ENCODE assay signal across 9 cellular contexts in the genomic region with DNA sequence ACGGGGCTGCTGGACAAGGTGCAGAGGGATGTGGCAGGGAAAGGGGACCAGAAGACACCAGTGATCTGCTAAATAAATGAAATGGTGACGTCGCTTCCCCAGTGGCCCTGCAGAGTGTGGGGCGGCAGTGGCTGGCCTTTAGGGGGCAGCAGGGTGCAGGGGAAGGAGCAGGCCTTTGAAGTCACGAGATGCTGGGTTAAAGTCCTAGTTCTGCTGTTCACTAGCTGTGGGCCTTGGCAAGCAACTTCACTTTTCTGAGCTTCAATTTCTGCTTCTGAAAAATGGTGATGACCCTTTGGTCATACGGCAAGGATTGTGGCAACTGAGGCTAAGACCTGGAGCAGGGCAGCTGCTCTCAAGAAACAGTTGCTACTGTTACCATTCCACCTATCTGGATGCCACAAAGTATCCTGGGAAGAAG. TPM values are rescaled to one million over a fixed set of nuclear protein-coding genes. Genes with fewer than 3 reads are reported as not detected.
DNase-seq lines count a peak whose midpoint lies in the region; ATAC-seq and TF ChIP-seq lines count a peak whose summit lies in the region.
"Had no signal": no experiment of that assay in that cellular context is flagged by ENCODE, and none has a peak within 500 bp of the region (broad histone marks: within the 10 kb centered on the region; RNA-seq: fewer than 3 reads in every experiment).

No MANE protein-coding gene starts in this region.

- ATAC-seq in HG02798 (IDR thresholded peaks at IDR 0.05; ENCODE audit: poor library complexity, unreplicated experiment): peak; percentile 68
- peak; percentile 89 for ATAC-seq in activated B cell treated with CpG ODN at 0.5 μM for 24 hours (ENCODE audit: low read depth)
- ATAC-seq in left lobe of liver: peak; percentile 97
- no peak for ATAC-seq in GM19452 (IDR thresholded peaks at IDR 0.05; ENCODE audit: unreplicated experiment)

- TF ChIP-seq CTCF in activated B cell treated with CpG ODN at 0.5 μM for 24 hours (IDR thresholded peaks at IDR 0.05): no peak

- intact Hi-C loops in activated B cell treated with CpG ODN at 0.5 μM for 24 hours (cut with micrococcal nuclease): loop anchor here (1.0 kb wide), 7 partner anchors 29 to 219 kb away; a partner anchor contains a TSS

- no peak overlapping the region for H3K4me3 Mint-ChIP-seq in activated B cell treated with CpG ODN at 0.5 μM for 24 hours
- H3K4me3 Mint-ChIP-seq: activated naive CD4-positive, alpha-beta T cell treated with anti-CD3 and anti-CD28 coated beads, Interleukin-2, amount 50 U/mL, for 24 hours had no signal

- H3K27me3 Mint-ChIP-seq in activated B cell treated with CpG ODN at 0.5 μM for 24 hours: no peaks in the 10 kb centered on the region
- H3K27me3 Mint-ChIP-seq: activated naive CD4-positive, alpha-beta T cell treated with anti-CD3 and anti-CD28 coated beads, Interleukin-2, amount 50 U/mL, for 24 hours had no signal

- CTCF ChIA-PET in activated B cell treated with CpG ODN at 0.5 μM for 24 hours (lab: Charles Lee): interaction anchor here (0.9 to 5.6 kb wide), 28 partner anchors 8 to 583 kb away, joined by 3 to 188 read pairs (median 8); a partner anchor contains a TSS

- peak; percentile 83 for DNase-seq in DMS53 treated with DMSO at 0.1 percent for 48 hours (lab: John Stamatoyannopoulos, UW; ENCODE audit: unreplicated experiment)
- peak; percentile 51 for DNase-seq in NCI-H2227 treated with DMSO at 0.1 percent for 48 hours (lab: John Stamatoyannopoulos, UW)
- peak; percentile 69 for DNase-seq in activated B cell treated with CpG ODN at 0.5 μM for 24 hours
- peak in 40 of 61 donors; percentile 9 to 66 (median 28) for DNase-seq in caudate nucleus (lab: John Stamatoyannopoulos, UW)
- DNase-seq in left lobe of liver (ENCODE audit: low spot score): peak; percentile 85
- DNase-seq in stimulated activated CD4-positive, alpha-beta T cell treated with anti-CD3 and anti-CD28 coated beads, TNF-alpha, amount 100 ng/mL, for 48 hours (ENCODE audit: low read depth in 3 of 3): peak; percentile 67 to 81 (median 70)

- H3K27ac ChIP-seq in caudate nucleus (ENCODE audit: low read depth, low read length): no peak overlapping the region

- POLR2A ChIA-PET in activated B cell treated with CpG ODN at 0.5 μM for 24 hours (lab: Charles Lee): interaction anchor here (0.6 to 4.0 kb wide), 15 partner anchors 9 to 430 kb away, joined by 3 to 44 read pairs (median 8); a partner anchor contains a TSS

- H3K36me3 Mint-ChIP-seq in activated B cell treated with CpG ODN at 0.5 μM for 24 hours (ENCODE audit: low read depth): peaks cover 41% of the 10 kb centered on the region
- H3K36me3 Mint-ChIP-seq: activated naive CD4-positive, alpha-beta T cell treated with anti-CD3 and anti-CD28 coated beads, Interleukin-2, amount 50 U/mL, for 24 hours had no signal

- peaks cover 25% of the 10 kb centered on the region for H3K4me1 Mint-ChIP-seq in activated B cell treated with CpG ODN at 0.5 μM for 24 hours

- peak overlapping the region; percentile 74 for H3K27ac Mint-ChIP-seq in activated B cell treated with CpG ODN at 0.5 μM for 24 hours

- H3K9me3 Mint-ChIP-seq in activated B cell treated with CpG ODN at 0.5 μM for 24 hours: no peaks in the 10 kb centered on the region
- H3K9me3 Mint-ChIP-seq: activated naive CD4-positive, alpha-beta T cell treated with anti-CD3 and anti-CD28 coated beads, Interleukin-2, amount 50 U/mL, for 24 hours had no signal

RNA-seq across cellular contexts. Expression of a gene that starts 9.2 kb away (rescaled TPM):
- total RNA-seq in activated B cell treated with CpG ODN at 0.5 μM for 24 hours (15.9 and 16.4 TPM in 2 replicates), left lobe of liver (43.1 TPM)

RNA-seq across cellular contexts. Expression of a gene that starts 15.5 kb away (rescaled TPM):
- 21.0 and 30.7 TPM in 2 replicates for total RNA-seq in activated B cell treated with CpG ODN at 0.5 μM for 24 hours
- total RNA-seq in left lobe of liver: 170 TPM

RNA-seq across cellular contexts. Expression of a gene that starts 18.8 kb away (rescaled TPM):
- total RNA-seq in activated B cell treated with CpG ODN at 0.5 μM for 24 hours (75.8 and 81.6 TPM in 2 replicates), left lobe of liver (32.5 TPM)

RNA-seq across cellular contexts. Expression of a gene that starts 31.5 kb away (rescaled TPM):
- 58.7 and 63.3 TPM in 2 replicates for total RNA-seq in activated B cell treated with CpG ODN at 0.5 μM for 24 hours
- 32.9 TPM for total RNA-seq in left lobe of liver

RNA-seq across cellular contexts. Expression of a gene that starts 58.3 kb away (rescaled TPM):
- 9.5 and 10.7 TPM in 2 replicates for total RNA-seq in activated B cell treated with CpG ODN at 0.5 μM for 24 hours
- total RNA-seq in left lobe of liver: 39.0 TPM

Comparison
In these comparisons a context has a peak if more than half of its experiments do, and no peak if none do; other contexts are left out.
1. DNase-seq: peak in every context shown above with its lines; median percentile 85 in left lobe of liver; 83 in DMS53 treated with DMSO at 0.1 percent for 48 hours; 70 in stimulated activated CD4-positive, alpha-beta T cell treated with anti-CD3 and anti-CD28 coated beads, TNF-alpha, amount 100 ng/mL, for 48 hours; 69 in activated B cell treated with CpG ODN at 0.5 μM for 24 hours; 51 in NCI-H2227 treated with DMSO at 0.1 percent for 48 hours; 28 in caudate nucleus.